ENCODE assay signal across 22 cellular contexts in the genomic region with DNA sequence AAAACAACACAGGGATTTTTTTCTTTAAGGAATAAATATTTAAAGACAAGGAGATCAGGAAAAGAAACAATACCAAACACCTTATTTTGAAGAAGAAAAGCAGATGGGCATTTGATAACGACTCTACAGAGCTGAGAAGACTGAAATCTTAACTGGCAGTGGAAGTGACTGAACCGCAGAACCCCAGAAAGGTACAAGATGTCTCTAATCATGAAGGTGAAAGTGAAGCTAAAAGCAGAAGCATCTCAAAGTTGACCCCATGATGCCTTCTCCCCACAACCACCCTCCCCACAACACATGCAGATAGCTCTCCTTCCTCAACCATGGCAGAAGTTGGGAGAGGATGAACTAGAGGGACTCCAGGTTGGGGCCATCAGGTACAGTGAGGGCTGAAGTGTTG.
"Had no signal": no experiment of that assay in that cellular context is flagged by ENCODE, and none has a peak within 500 bp of the region (broad histone marks: within the 10 kb centered on the region; RNA-seq: fewer than 3 reads in every experiment).

No MANE protein-coding gene starts in this region.

- H3K4me1 ChIP-seq: Peyer's patch, SJCRH30 had no signal

- H3K9me3 ChIP-seq: MG63, Peyer's patch, SJCRH30 had no signal

- H3K36me3 ChIP-seq: MG63, Peyer's patch, SJCRH30 had no signal

- FAIRE-seq: HepG2 had no signal

- H3K27me3 ChIP-seq: Peyer's patch, SJCRH30 had no signal

- H3K4me2 ChIP-seq: PC-9 had no signal

- DNase-seq: IMR-90; Karpas-422; KG1; MG63; NCI-H1092; NCI-H1105 treated with DMSO at 0.1 percent for 48 hours; NCI-H1417 treated with DMSO at 0.1 percent for 48 hours; NCI-H146; NCI-H1694 treated with DMSO at 0.1 percent for 48 hours; NCI-H1930; NCI-H2081; NCI-H2107; NCI-H2227 treated with DMSO at 0.1 percent for 48 hours; NCI-H524 treated with DMSO at 0.1 percent for 48 hours; NCI-H69; NCI-H774; NK-92 treated with Interleukin-12 subunit alpha and Interleukin-12 subunit beta, amount 100 ng/mL, for 24 hours; PC-9; Peyer's patch; SHP77 treated with DMSO at 0.1 percent for 48 hours; SJCRH30 had no signal

- H3K27ac ChIP-seq: PC-9, Peyer's patch, SJCRH30 had no signal

- H2AFZ ChIP-seq: PC-9 had no signal

- H3K4me3 ChIP-seq: MG63, PC-9, Peyer's patch, SJCRH30 had no signal
